Comparison of ENCODE assay signal across 27 cellular contexts in genomic region chr1:57157818-57158606, GRCh38.
DNase-seq lines count a peak whose midpoint lies in the region; ATAC-seq, FAIRE-seq and TF ChIP-seq lines count a peak whose summit lies in the region.
"Had no signal": no experiment of that assay in that cellular context is flagged by ENCODE, and none has a peak within 500 bp of the region (broad histone marks: within the 10 kb centered on the region; RNA-seq: fewer than 3 reads in every experiment).

No MANE protein-coding gene starts in this region.

- intact Hi-C loops in GM12878 (cut with micrococcal nuclease; ENCODE audit: unreplicated experiment) (no loop called here), pancreas (cut with DNase I) (no loop called here), mucosa of descending colon (cut with DNase I, micrococcal nuclease) (no loop called here)

- H3K4me3 ChIP-seq in GM12878 (no peak overlapping the region), pancreas (no peak overlapping the region), mucosa of descending colon (no peak overlapping the region)
- H3K4me3 ChIP-seq: adrenal gland, breast epithelium, gastroesophageal sphincter, tibial nerve had no signal

- FAIRE-seq in GM12878 (lab: Jason Lieb, UNC): no peak
- no peak for FAIRE-seq in pancreas (lab: Jason Lieb, UNC)
- FAIRE-seq: colon, GM19239 had no signal

- ATAC-seq in GM19452 (IDR thresholded peaks at IDR 0.05; ENCODE audit: unreplicated experiment) (peak; percentile 58), HG03103 (IDR thresholded peaks at IDR 0.05; ENCODE audit: low read depth, unreplicated experiment) (peak; percentile 67), GM12878 (peak; percentile 85), pancreas (peak in 3 of 4 donors; percentile 11 to 29 (median 17)), HG02642 (IDR thresholded peaks at IDR 0.05; ENCODE audit: poor library complexity, unreplicated experiment) (no peak), mucosa of descending colon (no peak)
- ATAC-seq: activated CD4-positive, CD25-positive, alpha-beta regulatory T cell treated with anti-CD3 and anti-CD28 coated beads, Interleukin-2, amount 50 U/mL, for 24 hours; activated CD8-positive, alpha-beta T cell treated with anti-CD3 and anti-CD28 coated beads for 36 hours; effector memory CD8-positive, alpha-beta T cell; gastroesophageal sphincter; right cardiac atrium; stimulated activated naive CD8-positive, alpha-beta T cell treated with anti-CD3 and anti-CD28 coated beads, Interleukin-15, amount 100 ng/mL, for 72 hours had no signal

- no TSS peak for BruUV-seq in GM12878 (replicated peaks; lab: Mats Ljungman, UMichigan)

- H3K4me1 ChIP-seq in GM12878 (ENCODE audit: control insufficient read depth, insufficient read depth, low read length) (no peaks in the 10 kb centered on the region), pancreas (no peaks in the 10 kb centered on the region), mucosa of descending colon (ENCODE audit: low read depth) (no peaks in the 10 kb centered on the region)
- H3K4me1 ChIP-seq: adrenal gland, breast epithelium had no signal

- no peak overlapping the region for H3K9ac ChIP-seq in GM12878 (ENCODE audit: control insufficient read depth, insufficient read depth, low read length)

- TF ChIP-seq POLR2A in GM12878 (IDR thresholded peaks at IDR 0.05; ENCODE audit: low read depth, low read length): no peak

- CTCF ChIA-PET in GM12878 (lab: Yijun Ruan, JAX): no interaction called here

- H2AFZ ChIP-seq in GM12878 (ENCODE audit: control insufficient read depth, low read depth, low read length): no peak overlapping the region

- H3K9me3 ChIP-seq in GM12878 (replicated peaks; ENCODE audit: control insufficient read depth, insufficient read depth, low read length) (no peaks in the 10 kb centered on the region), pancreas (no peaks in the 10 kb centered on the region), mucosa of descending colon (no peaks in the 10 kb centered on the region)
- H3K9me3 ChIP-seq: adrenal gland, breast epithelium, gastroesophageal sphincter, tibial nerve had no signal

- H3K4me2 ChIP-seq in GM12878 (ENCODE audit: control insufficient read depth, insufficient read depth): no peak overlapping the region

- in situ Hi-C loops in GM12878 (cut with MboI): no loop called here

- TF ChIP-seq RAD21 in GM12878 (IDR thresholded peaks at IDR 0.05; ENCODE audit: insufficient read depth, low read depth, low read length): no peak

- H3K79me2 ChIP-seq in GM12878 (ENCODE audit: control insufficient read depth, insufficient read depth, low read length): no peaks in the 10 kb centered on the region

- H3K27ac ChIP-seq in GM12878 (ENCODE audit: control insufficient read depth, insufficient read depth) (no peak overlapping the region), pancreas (no peak overlapping the region)
- H3K27ac ChIP-seq: adrenal gland, breast epithelium, gastroesophageal sphincter, tibial nerve had no signal

- no peaks in the 10 kb centered on the region for H3K27me3 ChIP-seq in GM12878 (replicated peaks in 1 of 2; ENCODE audit: control insufficient read depth in 2 of 2, insufficient read depth in 2 of 2, low read length in 1 of 2)
- no peaks in the 10 kb centered on the region for H3K27me3 ChIP-seq in pancreas
- H3K27me3 ChIP-seq: breast epithelium, gastroesophageal sphincter, tibial nerve had no signal

- TF ChIP-seq CTCF in GM12878 (IDR thresholded peaks at IDR 0.05 in 2 of 3, conservative IDR thresholded peaks at IDR 0.05 in 1 of 3; ENCODE audit: control insufficient read depth in 2 of 3, extremely low read depth in 1 of 3, insufficient read depth in 1 of 3, low read depth in 3 of 3, low read length in 3 of 3) (no peak), pancreas (IDR thresholded peaks at IDR 0.05) (no peak), mucosa of descending colon (IDR thresholded peaks at IDR 0.05) (no peak)

- no peaks in the 10 kb centered on the region for H4K20me1 ChIP-seq in GM12878 (ENCODE audit: control insufficient read depth, insufficient read depth)

- POLR2A ChIA-PET in GM12878 (lab: Charles Lee): no interaction called here

- no peaks in the 10 kb centered on the region for H3K36me3 ChIP-seq in GM12878 (ENCODE audit: control insufficient read depth in 2 of 2, insufficient read depth in 2 of 2, low read length in 1 of 2)
- H3K36me3 ChIP-seq in pancreas: no peaks in the 10 kb centered on the region
- no peaks in the 10 kb centered on the region for H3K36me3 ChIP-seq in mucosa of descending colon (ENCODE audit: low read depth)
- H3K36me3 ChIP-seq: adrenal gland, breast epithelium, gastroesophageal sphincter, tibial nerve had no signal

- no peak for TF ChIP-seq EP300 in GM12878 (IDR thresholded peaks at IDR 0.05; ENCODE audit: borderline replicate concordance in 1 of 2, control insufficient read depth in 1 of 2, low read depth in 2 of 2, low read length in 2 of 2)

- WGBS in GM12878 (ENCODE audit: insufficient coverage, insufficient replicate concordance, low lambda C conversion rate, missing lambda C conversion rate): 7% methylated on average over 8 of the region's 8 CpGs
- WGBS in pancreas, 2 donors: 63 to 68% methylated on average over 8 of the region's 8 CpGs

- SMC1A ChIA-PET in GM12878 (lab: Charles Lee; ENCODE audit: uncharacterized antibody, unreplicated experiment): no interaction called here

- RAD21 ChIA-PET in GM12878 (lab: Charles Lee; ENCODE audit: unreplicated experiment): no interaction called here

- no peak for DNase-seq in GM12878 (ENCODE audit: low read depth, low spot score)
- no peak for DNase-seq in pancreas
- DNase-seq in mucosa of descending colon: no peak
- no peak for DNase-seq in midbrain (lab: John Stamatoyannopoulos, UW)
- no peak for DNase-seq in SKM-1 treated with dmso at 0.1 percent for 144 hours (lab: John Stamatoyannopoulos, UW; ENCODE audit: unreplicated experiment)
- DNase-seq: activated CD8-positive, alpha-beta T cell treated with anti-CD3 and anti-CD28 coated beads for 36 hours; activated naive CD4-positive, alpha-beta T cell; activated T-cell treated with anti-CD3 and anti-CD28 coated beads, Interleukin-2, amount 50 U/mL, for 1 hour; adrenal gland; CD4-positive, alpha-beta memory T cell; effector memory CD8-positive, alpha-beta T cell; GF-D8; NCI-H146; NCI-H526; right cardiac atrium; RPMI8226; stimulated activated CD4-positive, alpha-beta T cell treated with anti-CD3 and anti-CD28 coated beads, Interleukin-12 subunit alpha, Interleukin-12 subunit beta, amount 100 ng/mL, for 4 hours; stimulated activated naive CD8-positive, alpha-beta T cell treated with anti-CD3 and anti-CD28 coated beads, Interleukin-15, amount 100 ng/mL, for 72 hours had no signal

TF ChIP-seq in GM12878, 131 proteins besides CTCF, POLR2A, EP300 and RAD21:
- TF ChIP-seq, protein P1, sequence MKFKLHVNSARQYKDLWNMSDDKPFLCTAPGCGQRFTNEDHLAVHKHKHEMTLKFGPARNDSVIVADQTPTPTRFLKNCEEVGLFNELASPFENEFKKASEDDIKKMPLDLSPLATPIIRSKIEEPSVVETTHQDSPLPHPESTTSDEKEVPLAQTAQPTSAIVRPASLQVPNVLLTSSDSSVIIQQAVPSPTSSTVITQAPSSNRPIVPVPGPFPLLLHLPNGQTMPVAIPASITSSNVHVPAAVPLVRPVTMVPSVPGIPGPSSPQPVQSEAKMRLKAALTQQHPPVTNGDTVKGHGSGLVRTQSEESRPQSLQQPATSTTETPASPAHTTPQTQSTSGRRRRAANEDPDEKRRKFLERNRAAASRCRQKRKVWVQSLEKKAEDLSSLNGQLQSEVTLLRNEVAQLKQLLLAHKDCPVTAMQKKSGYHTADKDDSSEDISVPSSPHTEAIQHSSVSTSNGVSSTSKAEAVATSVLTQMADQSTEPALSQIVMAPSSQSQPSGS (IDR thresholded peaks at IDR 0.05; ENCODE audit: low read length): no peak
- TF ChIP-seq RAD51 (IDR thresholded peaks at IDR 0.05) (no peak), RUNX3 (IDR thresholded peaks at IDR 0.05; ENCODE audit: low read length) (no peak), PML (IDR thresholded peaks at IDR 0.05; ENCODE audit: low read length) (no peak)
TF ChIP-seq in GM12878: peak in this region for 0.

Comparison
In these comparisons a context has a peak if more than half of its experiments do, and no peak if none do; other contexts are left out.
1. ATAC-seq: peak in GM19452 (single experiment), HG03103 (single experiment), GM12878 (single experiment) and pancreas (3 of 4); none in HG02642 (single experiment) and mucosa of descending colon (single experiment).